19 cellular contexts compared by ENCODE assay signal in genomic region chr17:41741709-41742108, GRCh38. TPM values are rescaled to one million over a fixed set of nuclear protein-coding genes. Genes with fewer than 3 reads are reported as not detected.
DNase-seq lines count a peak whose midpoint lies in the region; ATAC-seq and TF ChIP-seq lines count a peak whose summit lies in the region.
"Had no signal": no experiment of that assay in that cellular context is flagged by ENCODE, and none has a peak within 500 bp of the region (broad histone marks: within the 10 kb centered on the region; RNA-seq: fewer than 3 reads in every experiment).

No MANE protein-coding gene starts in this region.

- no peak overlapping the region for H4K5ac ChIP-seq in IMR-90 (ENCODE audit: low read depth, low read length)

- BruUV-seq in IMR-90 (replicated peaks; lab: Mats Ljungman, UMichigan) = no TSS peak

- no peak overlapping the region for H4K8ac ChIP-seq in IMR-90 (ENCODE audit: low read depth in 2 of 2, low read length in 2 of 2)

- no peak overlapping the region for H3K18ac ChIP-seq in IMR-90 (ENCODE audit: low read depth, low read length)

- no peak overlapping the region for H2BK15ac ChIP-seq in IMR-90 (ENCODE audit: low read depth, low read length)

- TF ChIP-seq POLR2A in IMR-90 (IDR thresholded peaks at IDR 0.05; ENCODE audit: low read depth, low read length) = no peak

- dilution Hi-C loops in IMR-90 (cut with HindIII; ENCODE audit: low sequenced_read_pairs, unreplicated experiment) = no loop called here

- H3K4me3 Mint-ChIP-seq in neural crest cell (peak overlapping the region; percentile 35), type B pancreatic cell (no peak overlapping the region)
- H3K4me3 Mint-ChIP-seq: CD14-positive monocyte; CD4-positive, alpha-beta memory T cell; GM23338; HFFc6 had no signal

- H2BK20ac ChIP-seq in IMR-90 (ENCODE audit: low read depth, low read length) = no peak overlapping the region

- H4K91ac ChIP-seq in IMR-90 (ENCODE audit: insufficient read depth, low read depth, low read length) = no peak overlapping the region

- H3K56ac ChIP-seq in IMR-90 (ENCODE audit: extremely low read depth, insufficient read depth, low read length) = no peak overlapping the region

- no peak overlapping the region for H3K14ac ChIP-seq in IMR-90 (replicated peaks; ENCODE audit: low read depth, low read length)

- H2BK5ac ChIP-seq in IMR-90 (ENCODE audit: low read depth, low read length, poor library complexity, severe bottlenecking) = no peak overlapping the region

- H3K36me3 ChIP-seq in IMR-90 (ENCODE audit: control insufficient read depth, insufficient read depth, low read length) = no peaks in the 10 kb centered on the region
- H3K36me3 ChIP-seq: BLaER1 had no signal

- peaks cover 12% of the 10 kb centered on the region for H3K27me3 ChIP-seq in IMR-90 (ENCODE audit: control insufficient read depth, insufficient read depth, low read length)

- TF ChIP-seq CTCF in IMR-90 (conservative IDR thresholded peaks at IDR 0.05; ENCODE audit: low read depth, low read length) (no peak), neural crest cell (conservative IDR thresholded peaks at IDR 0.05) (no peak), type B pancreatic cell (conservative IDR thresholded peaks at IDR 0.05) (no peak)

- no peaks in the 10 kb centered on the region for H3K36me3 Mint-ChIP-seq in neural crest cell (ENCODE audit: low read depth)
- no peaks in the 10 kb centered on the region for H3K36me3 Mint-ChIP-seq in type B pancreatic cell
- H3K36me3 Mint-ChIP-seq: CD14-positive monocyte; CD4-positive, alpha-beta memory T cell had no signal

- DNase-seq in IMR-90 = no peak
- DNase-seq in epithelial cell of prostate (ENCODE audit: low read depth, low spot score) = no peak
- DNase-seq in neural crest cell (ENCODE audit: low read depth, low spot score) = no peak
- DNase-seq in type B pancreatic cell (ENCODE audit: extremely low spot score, unreplicated experiment) = no peak
- no peak for DNase-seq in occipital lobe (lab: John Stamatoyannopoulos, UW)
- DNase-seq in NCI-H2081 (lab: John Stamatoyannopoulos, UW) = no peak
- no peak for DNase-seq in HT-29 (ENCODE audit: low spot score)
- DNase-seq in GDM1 (lab: John Stamatoyannopoulos, UW) = no peak
- DNase-seq: CD4-positive, alpha-beta memory T cell; DMS79 treated with DMSO at 0.1 percent for 48 hours; HCEC 1CT; HFFc6 had no signal

- no peak overlapping the region for H2BK120ac ChIP-seq in IMR-90 (ENCODE audit: low read depth, low read length)

- H2AK9ac ChIP-seq in IMR-90 (replicated peaks; ENCODE audit: low read depth, low read length, poor library complexity) = peak overlapping the region; percentile 28

- no peak overlapping the region for H3K4ac ChIP-seq in IMR-90 (ENCODE audit: low read depth, low read length)

- H3K27me3 Mint-ChIP-seq in neural crest cell (ENCODE audit: low read depth) = peaks cover 18% of the 10 kb centered on the region
- H3K27me3 Mint-ChIP-seq in type B pancreatic cell = peaks cover 13% of the 10 kb centered on the region

- ATAC-seq in IMR-90 (ENCODE audit: low read depth) = no peak
- ATAC-seq: GM12878, GM23338, HepG2, K562 had no signal

- H3K27ac Mint-ChIP-seq in neural crest cell (ENCODE audit: unreplicated experiment) = no peak overlapping the region
- peak overlapping the region; percentile 77 for H3K27ac Mint-ChIP-seq in type B pancreatic cell
- H3K27ac Mint-ChIP-seq: CD14-positive monocyte, GM23338, HFFc6 had no signal

- in situ Hi-C loops in IMR-90 (cut with MboI; ENCODE audit: low sequenced_read_pairs) = no loop called here

- TF ChIP-seq RAD21 in IMR-90 (IDR thresholded peaks at IDR 0.05; ENCODE audit: low read length) = no peak

- H3K4me3 ChIP-seq in IMR-90 (ENCODE audit: insufficient read depth, low read depth, low read length) = no peak overlapping the region
- H3K4me3 ChIP-seq: BLaER1, GM12878, GM23338, K562 had no signal

- H4K20me1 ChIP-seq in IMR-90 (ENCODE audit: insufficient read depth, low read length) = no peaks in the 10 kb centered on the region
- H4K20me1 ChIP-seq: BLaER1 had no signal

- peaks cover 5% of the 10 kb centered on the region; the same call in 1 of the 2 replicates for H3K4me1 ChIP-seq in IMR-90 (ENCODE audit: control insufficient read depth, insufficient read depth, low read length)

- no peak overlapping the region for H3K23ac ChIP-seq in IMR-90 (ENCODE audit: low read depth, low read length)

- H3K4me1 Mint-ChIP-seq in neural crest cell (peaks cover 6% of the 10 kb centered on the region), type B pancreatic cell (ENCODE audit: unreplicated experiment) (peaks cover 21% of the 10 kb centered on the region)
- H3K4me1 Mint-ChIP-seq: CD14-positive monocyte had no signal

- no peak overlapping the region for H3K9ac ChIP-seq in IMR-90 (ENCODE audit: low read depth, low read length)
- H3K9ac ChIP-seq: BLaER1 had no signal

- intact Hi-C loops in IMR-90 (cut with micrococcal nuclease) = no loop called here

- no peaks in the 10 kb centered on the region for H3K79me1 ChIP-seq in IMR-90 (ENCODE audit: low read depth in 1 of 2, low read length in 2 of 2)

- H2AK5ac ChIP-seq in IMR-90 (ENCODE audit: low read depth, low read length) = no peak overlapping the region

- no peaks in the 10 kb centered on the region for H3K9me3 ChIP-seq in IMR-90 (ENCODE audit: control insufficient read depth, insufficient read depth, low read length)
- H3K9me3 ChIP-seq: BLaER1 had no signal

- no peak overlapping the region for H3K4me2 ChIP-seq in IMR-90 (ENCODE audit: low read depth, low read length)
- H3K4me2 ChIP-seq: GM23338 had no signal

- H3K9me3 Mint-ChIP-seq in neural crest cell (no peaks in the 10 kb centered on the region), type B pancreatic cell (no peaks in the 10 kb centered on the region)
- H3K9me3 Mint-ChIP-seq: CD4-positive, alpha-beta memory T cell; GM23338; HFFc6 had no signal

- H3K27ac ChIP-seq in IMR-90 (ENCODE audit: insufficient read depth, low read length) (no peak overlapping the region), epithelial cell of prostate (peak overlapping the region; percentile 94)
- H3K27ac ChIP-seq: BLaER1 had no signal

- no peak overlapping the region for H2AFZ ChIP-seq in IMR-90 (replicated peaks; ENCODE audit: low read length, poor library complexity)
- H2AFZ ChIP-seq: GM23338 had no signal

- WGBS in IMR-90 (ENCODE audit: extremely low coverage in 2 of 2, insufficient read length in 1 of 2), 2 experiments = 82% methylated on average over 5 of the region's 9 CpGs; no CpG with 5 or more reads in 1 of the 2 experiments

- H3K9me1 ChIP-seq in IMR-90 (ENCODE audit: insufficient read depth, low read length) = no peaks in the 10 kb centered on the region

- POLR2A ChIA-PET in IMR-90 (lab: Charles Lee; ENCODE audit: unreplicated experiment) = no interaction called here

- CTCF ChIA-PET in IMR-90 (lab: Yijun Ruan, JAX) = no interaction called here

TF ChIP-seq in IMR-90, 13 proteins besides CTCF, POLR2A, EP300 and RAD21 (continues in another document):
- no peak for TF ChIP-seq USF2 (IDR thresholded peaks at IDR 0.05; ENCODE audit: low read depth, low read length)
- no peak for TF ChIP-seq FOS (IDR thresholded peaks at IDR 0.05; ENCODE audit: low read depth, low read length)

RNA-seq across cellular contexts. Expression of gene HAP1, which starts 7.3 kb away (rescaled TPM):
- total RNA-seq in IMR-90 (2012; rRNA removed) (under 0.01 TPM in 1 of 2 replicates, not detected in the other), neural crest cell (1.5 and 1.6 TPM in 2 replicates), type B pancreatic cell (ENCODE audit: low replicate concordance) (4.3 and 11.6 TPM in 2 replicates), occipital lobe (0.16 TPM)
- polyA plus RNA-seq in IMR-90 (2012; rRNA removed) = 0.09 and 0.11 TPM in 2 replicates
- 0.02 and 0.03 TPM in 2 replicates for polyA plus RNA-seq in IMR-90 (2012; cell fraction: cytosol; rRNA removed)
- 1.1 and 1.3 TPM in 2 replicates for polyA plus RNA-seq in IMR-90 (2012; cell fraction: nucleus; rRNA removed; ENCODE audit: low replicate concordance)
- not detected in 2 replicates for total RNA-seq in HT-29 (2014; rRNA removed; shearing (Covaris generic))
- total RNA-seq: GM12878 had no signal
- polyA plus RNA-seq: CD14-positive monocyte; CD4-positive, alpha-beta memory T cell; GM12878; K562 had no signal

RNA-seq across cellular contexts. Expression of gene GAST, which starts 29.6 kb away (rescaled TPM):
- not detected in 2 replicates for total RNA-seq in IMR-90 (2012; rRNA removed)
- not detected in 2 replicates for polyA plus RNA-seq in IMR-90 (2012; rRNA removed)
- not detected in 2 replicates for polyA plus RNA-seq in IMR-90 (2012; cell fraction: cytosol; rRNA removed)
- not detected in 2 replicates for polyA plus RNA-seq in IMR-90 (2012; cell fraction: nucleus; rRNA removed; ENCODE audit: low replicate concordance)
- total RNA-seq in neural crest cell = not detected in 2 replicates
- 119 and 193 TPM in 2 replicates for total RNA-seq in type B pancreatic cell (ENCODE audit: low replicate concordance)
- not detected for total RNA-seq in occipital lobe
- not detected in 2 replicates for total RNA-seq in HT-29 (2014; rRNA removed; shearing (Covaris generic))
- total RNA-seq: CD4-positive, alpha-beta memory T cell; GM12878; GM23338; HFFc6; K562 had no signal
- polyA plus RNA-seq: AG04450; CD14-positive monocyte; CD4-positive, alpha-beta memory T cell; GM12878; GM23338; K562 had no signal

RNA-seq across cellular contexts. Expression of gene JUP, which starts 44.8 kb away (rescaled TPM):
- total RNA-seq in IMR-90 (2012; rRNA removed) (12.9 and 14.7 TPM in 2 replicates), neural crest cell (20.6 and 23.5 TPM in 2 replicates), type B pancreatic cell (ENCODE audit: low replicate concordance) (169 and 505 TPM in 2 replicates), occipital lobe (37.4 TPM)
- 27.3 and 28.4 TPM in 2 replicates for polyA plus RNA-seq in IMR-90 (2012; rRNA removed)
- polyA plus RNA-seq in IMR-90 (2012; cell fraction: cytosol; rRNA removed) = 14.0 and 35.6 TPM in 2 replicates
- polyA plus RNA-seq in IMR-90 (2012; cell fraction: nucleus; rRNA removed; ENCODE audit: low replicate concordance) = 17.9 and 32.0 TPM in 2 replicates
- total RNA-seq in HT-29 (2014; rRNA removed; shearing (Covaris generic)) = 477 and 498 TPM in 2 replicates

RNA-seq across cellular contexts. Expression of gene EIF1, which starts 53.0 kb away (rescaled TPM):
- total RNA-seq in IMR-90 (2012; rRNA removed) = 89.4 and 102 TPM in 2 replicates
- 381 and 388 TPM in 2 replicates for polyA plus RNA-seq in IMR-90 (2012; rRNA removed)
- polyA plus RNA-seq in IMR-90 (2012; cell fraction: cytosol; rRNA removed) = 195 and 266 TPM in 2 replicates
- 262 and 802 TPM in 2 replicates for polyA plus RNA-seq in IMR-90 (2012; cell fraction: nucleus; rRNA removed; ENCODE audit: low replicate concordance)
- total RNA-seq in neural crest cell = 617 and 620 TPM in 2 replicates
- 677 and 972 TPM in 2 replicates for total RNA-seq in type B pancreatic cell (ENCODE audit: low replicate concordance)
- 95.5 TPM for total RNA-seq in occipital lobe
- total RNA-seq in HT-29 (2014; rRNA removed; shearing (Covaris generic)) = 81.6 and 91.6 TPM in 2 replicates

Comparison
In these comparisons a context has a peak if more than half of its experiments do, and no peak if none do; other contexts are left out.
1. RNA of gene GAST, which starts 29.6 kb away (total RNA-seq): 119 to 193 TPM in type B pancreatic cell; not detected in IMR-90, not detected in neural crest cell, not detected in occipital lobe (single experiment) and not detected in HT-29; every median in the first group is over 100 times any median in the second.